17 cellular contexts compared by ENCODE assay signal in genomic region chr7:106590209-106590816, GRCh38.
"Had no signal": no experiment of that assay in that cellular context is flagged by ENCODE, and none has a peak within 500 bp of the region (broad histone marks: within the 10 kb centered on the region; RNA-seq: fewer than 3 reads in every experiment).

No MANE protein-coding gene starts in this region.

- H3K27me3 ChIP-seq: ascending aorta, thyroid gland, vagina had no signal

- H3K27ac ChIP-seq: ascending aorta, epithelial cell of prostate, thyroid gland, vagina had no signal

- H3K4me1 ChIP-seq: ascending aorta, vagina had no signal

- H3K4me3 Mint-ChIP-seq: activated CD8-positive, alpha-beta T cell treated with anti-CD3 and anti-CD28 coated beads, Interleukin-2, amount 10 ng/mL, durations not matched to agents 7 days and 5 days; activated naive CD8-positive, alpha-beta T cell treated with anti-CD3 and anti-CD28 coated beads, Interleukin-2, amount 50 U/mL, for 24 hours; immature natural killer cell; natural killer cell treated with Interleukin-12 subunit alpha and Interleukin-12 subunit beta and Interleukin-15 and Interleukin-18, amount 100 ng/mL, for 72 hours; WTC11 had no signal

- H3K36me3 Mint-ChIP-seq: immature natural killer cell; natural killer cell treated with Interleukin-12 subunit alpha and Interleukin-12 subunit beta and Interleukin-15 and Interleukin-18, amount 100 ng/mL, for 72 hours; WTC11 had no signal

- H3K4me1 Mint-ChIP-seq: activated naive CD8-positive, alpha-beta T cell treated with anti-CD3 and anti-CD28 coated beads, Interleukin-2, amount 50 U/mL, for 24 hours; immature natural killer cell had no signal

- H3K9me3 ChIP-seq: ascending aorta, thyroid gland, vagina had no signal

- H3K4me3 ChIP-seq: ascending aorta, thyroid gland, vagina had no signal

- H3K36me3 ChIP-seq: ascending aorta, thyroid gland, vagina had no signal

- ATAC-seq: activated CD8-positive, alpha-beta T cell treated with anti-CD3 and anti-CD28 coated beads, Interleukin-2, amount 10 ng/mL, durations not matched to agents 7 days and 5 days; activated naive CD8-positive, alpha-beta T cell treated with anti-CD3 and anti-CD28 coated beads, Interleukin-2, amount 50 U/mL, for 24 hours; left colon; natural killer cell treated with Interleukin-12 subunit alpha and Interleukin-12 subunit beta and Interleukin-15 and Interleukin-18, amount 100 ng/mL, for 72 hours; WTC11 had no signal

- H3K27ac Mint-ChIP-seq: activated CD8-positive, alpha-beta T cell treated with anti-CD3 and anti-CD28 coated beads, Interleukin-2, amount 10 ng/mL, durations not matched to agents 7 days and 5 days; activated naive CD8-positive, alpha-beta T cell treated with anti-CD3 and anti-CD28 coated beads, Interleukin-2, amount 50 U/mL, for 24 hours; immature natural killer cell; natural killer cell treated with Interleukin-12 subunit alpha and Interleukin-12 subunit beta and Interleukin-15 and Interleukin-18, amount 100 ng/mL, for 72 hours; WTC11 had no signal

- H3K9me3 Mint-ChIP-seq: activated naive CD8-positive, alpha-beta T cell treated with anti-CD3 and anti-CD28 coated beads, Interleukin-2, amount 50 U/mL, for 24 hours; natural killer cell treated with Interleukin-12 subunit alpha and Interleukin-12 subunit beta and Interleukin-15 and Interleukin-18, amount 100 ng/mL, for 72 hours had no signal

- DNase-seq: activated CD4-positive, alpha-beta T cell treated with anti-CD3 and anti-CD28 coated beads for 48 hours; activated CD8-positive, alpha-beta memory T cell treated with anti-CD3 and anti-CD28 coated beads, Interleukin-2, amount 50 U/mL, for 48 hours; activated CD8-positive, alpha-beta T cell treated with anti-CD3 and anti-CD28 coated beads, Interleukin-2, amount 10 ng/mL, durations not matched to agents 7 days and 5 days; activated naive CD4-positive, alpha-beta T cell treated with Interleukin-2 at 50 U/mL for 16 hours; activated naive CD8-positive, alpha-beta T cell treated with anti-CD3 and anti-CD28 coated beads, Interleukin-2, amount 50 U/mL, for 24 hours; effector CD4-positive, alpha-beta T cell; immature natural killer cell; left colon; mammary epithelial cell; occipital lobe; T1000; thyroid gland had no signal
